In genomic region chr1:91730781-91731732, GRCh38 we compare ENCODE assay signal across 9 cellular contexts.
A peak's percentile ranks its signal among the peaks of the same experiment; 100 is the strongest.
DNase-seq lines count a peak whose midpoint lies in the region; ATAC-seq and TF ChIP-seq lines count a peak whose summit lies in the region.
"Had no signal": no experiment of that assay in that cellular context is flagged by ENCODE, and none has a peak within 500 bp of the region (broad histone marks: within the 10 kb centered on the region; RNA-seq: fewer than 3 reads in every experiment).

No MANE protein-coding gene starts in this region.

- peak overlapping the region; percentile 59 for H3K27ac Mint-ChIP-seq in activated CD8-positive, alpha-beta T cell treated with anti-CD3 and anti-CD28 coated beads for 36 hours
- H3K27ac Mint-ChIP-seq in stimulated activated naive CD8-positive, alpha-beta T cell treated with anti-CD3 and anti-CD28 coated beads, Interleukin-15, amount 100 ng/mL, for 72 hours, result no peak overlapping the region

- no peaks in the 10 kb centered on the region for H3K27me3 ChIP-seq in hepatocyte

- H2AFZ ChIP-seq in hepatocyte, result no peak overlapping the region

- ATAC-seq in activated CD8-positive, alpha-beta T cell treated with anti-CD3 and anti-CD28 coated beads for 36 hours, result peak; percentile 81
- peak; percentile 57 for ATAC-seq in stimulated activated naive CD8-positive, alpha-beta T cell treated with anti-CD3 and anti-CD28 coated beads, Interleukin-15, amount 100 ng/mL, for 72 hours
- ATAC-seq in GM21526 (IDR thresholded peaks at IDR 0.05; ENCODE audit: low FRiP score, unreplicated experiment) (no peak), HG02610 (IDR thresholded peaks at IDR 0.05; ENCODE audit: unreplicated experiment) (no peak)

- 69% methylated on average over 15 of the region's 15 CpGs for WGBS in hepatocyte (ENCODE audit: low lambda C conversion rate, missing lambda C conversion rate)

- CTCF ChIA-PET in activated CD8-positive, alpha-beta T cell treated with anti-CD3 and anti-CD28 coated beads for 36 hours (lab: Charles Lee), result no interaction called here

- peaks cover 3% of the 10 kb centered on the region for H3K36me3 Mint-ChIP-seq in activated CD8-positive, alpha-beta T cell treated with anti-CD3 and anti-CD28 coated beads for 36 hours (ENCODE audit: low read depth)

- no peaks in the 10 kb centered on the region for H3K9me2 ChIP-seq in hepatocyte (replicated peaks; ENCODE audit: insufficient read depth)

- peak overlapping the region; percentile 26 for H3K4me3 Mint-ChIP-seq in activated CD8-positive, alpha-beta T cell treated with anti-CD3 and anti-CD28 coated beads for 36 hours
- H3K4me3 Mint-ChIP-seq in stimulated activated naive CD8-positive, alpha-beta T cell treated with anti-CD3 and anti-CD28 coated beads, Interleukin-15, amount 100 ng/mL, for 72 hours, result peak overlapping the region; percentile 55 to 60

- no peak for TF ChIP-seq CTCF in activated CD8-positive, alpha-beta T cell treated with anti-CD3 and anti-CD28 coated beads for 36 hours (IDR thresholded peaks at IDR 0.05)
- TF ChIP-seq CTCF in hepatocyte (IDR thresholded peaks at IDR 0.05; ENCODE audit: poor library complexity), result no peak

- H3K9me3 Mint-ChIP-seq in activated CD8-positive, alpha-beta T cell treated with anti-CD3 and anti-CD28 coated beads for 36 hours, result no peaks in the 10 kb centered on the region
- no peaks in the 10 kb centered on the region for H3K9me3 Mint-ChIP-seq in stimulated activated naive CD8-positive, alpha-beta T cell treated with anti-CD3 and anti-CD28 coated beads, Interleukin-15, amount 100 ng/mL, for 72 hours

- peaks cover 21% of the 10 kb centered on the region for H3K4me1 ChIP-seq in hepatocyte (ENCODE audit: insufficient read depth)

- DNase-seq in DMS 273 (lab: John Stamatoyannopoulos, UW; ENCODE audit: unreplicated experiment) (peak; percentile 66), DMS 273 treated with DMSO at 0.1 percent for 48 hours (lab: John Stamatoyannopoulos, UW) (no peak), hepatocyte (ENCODE audit: low spot score) (peak; percentile 68), NCI-H146 (lab: John Stamatoyannopoulos, UW) (no peak)
- peak; percentile 61 for DNase-seq in activated CD8-positive, alpha-beta T cell treated with anti-CD3 and anti-CD28 coated beads for 36 hours
- peak in 1 of 2 donors; percentile 19 for DNase-seq in stimulated activated naive CD8-positive, alpha-beta T cell treated with anti-CD3 and anti-CD28 coated beads, Interleukin-15, amount 100 ng/mL, for 72 hours

- H3K9me3 ChIP-seq in hepatocyte (ENCODE audit: low read depth), result no peaks in the 10 kb centered on the region

- intact Hi-C loops in activated CD8-positive, alpha-beta T cell treated with anti-CD3 and anti-CD28 coated beads for 36 hours (cut with micrococcal nuclease), result loop anchor here (1.0 to 5.0 kb wide), 2 partner anchors 23 to 151 kb away; no protein-coding TSS in a partner anchor

- H3K4me2 ChIP-seq in hepatocyte, result no peak overlapping the region

- H3K27me3 Mint-ChIP-seq in activated CD8-positive, alpha-beta T cell treated with anti-CD3 and anti-CD28 coated beads for 36 hours, result no peaks in the 10 kb centered on the region
- H3K27me3 Mint-ChIP-seq in stimulated activated naive CD8-positive, alpha-beta T cell treated with anti-CD3 and anti-CD28 coated beads, Interleukin-15, amount 100 ng/mL, for 72 hours, result no peaks in the 10 kb centered on the region

- H3K27ac ChIP-seq in hepatocyte, result peak overlapping the region; percentile 43
- H3K27ac ChIP-seq: 22Rv1 had no signal

- H3K4me1 Mint-ChIP-seq in activated CD8-positive, alpha-beta T cell treated with anti-CD3 and anti-CD28 coated beads for 36 hours (ENCODE audit: low read depth), result peaks cover 41% of the 10 kb centered on the region
- H3K4me1 Mint-ChIP-seq in stimulated activated naive CD8-positive, alpha-beta T cell treated with anti-CD3 and anti-CD28 coated beads, Interleukin-15, amount 100 ng/mL, for 72 hours, result peaks cover 47% of the 10 kb centered on the region

- H3K4me3 ChIP-seq in hepatocyte, result no peak overlapping the region

- H3K36me3 ChIP-seq in hepatocyte (replicated peaks; ENCODE audit: insufficient read depth, low read depth), result no peaks in the 10 kb centered on the region

- H4K20me1 ChIP-seq in hepatocyte (ENCODE audit: insufficient read depth, poor library complexity, severe bottlenecking), result no peaks in the 10 kb centered on the region

- H3K79me2 ChIP-seq in hepatocyte, result no peaks in the 10 kb centered on the region

- POLR2A ChIA-PET in activated CD8-positive, alpha-beta T cell treated with anti-CD3 and anti-CD28 coated beads for 36 hours (lab: Charles Lee), result interaction anchor here (1.0 to 2.4 kb wide), 5 partner anchors 11 to 72 kb away, joined by 3 to 5 read pairs (median 4); no protein-coding TSS in a partner anchor

Comparison
In these comparisons a context has a peak if more than half of its experiments do, and no peak if none do; other contexts are left out.
1. DNase-seq: peak in DMS 273 (single experiment), activated CD8-positive, alpha-beta T cell treated with anti-CD3 and anti-CD28 coated beads for 36 hours (single experiment) and hepatocyte (single experiment); none in DMS 273 treated with DMSO at 0.1 percent for 48 hours (single experiment) and NCI-H146 (single experiment).
2. ATAC-seq: peak in activated CD8-positive, alpha-beta T cell treated with anti-CD3 and anti-CD28 coated beads for 36 hours (single experiment) and stimulated activated naive CD8-positive, alpha-beta T cell treated with anti-CD3 and anti-CD28 coated beads, Interleukin-15, amount 100 ng/mL, for 72 hours (single experiment); none in GM21526 (single experiment) and HG02610 (single experiment).